In the genomic region with DNA sequence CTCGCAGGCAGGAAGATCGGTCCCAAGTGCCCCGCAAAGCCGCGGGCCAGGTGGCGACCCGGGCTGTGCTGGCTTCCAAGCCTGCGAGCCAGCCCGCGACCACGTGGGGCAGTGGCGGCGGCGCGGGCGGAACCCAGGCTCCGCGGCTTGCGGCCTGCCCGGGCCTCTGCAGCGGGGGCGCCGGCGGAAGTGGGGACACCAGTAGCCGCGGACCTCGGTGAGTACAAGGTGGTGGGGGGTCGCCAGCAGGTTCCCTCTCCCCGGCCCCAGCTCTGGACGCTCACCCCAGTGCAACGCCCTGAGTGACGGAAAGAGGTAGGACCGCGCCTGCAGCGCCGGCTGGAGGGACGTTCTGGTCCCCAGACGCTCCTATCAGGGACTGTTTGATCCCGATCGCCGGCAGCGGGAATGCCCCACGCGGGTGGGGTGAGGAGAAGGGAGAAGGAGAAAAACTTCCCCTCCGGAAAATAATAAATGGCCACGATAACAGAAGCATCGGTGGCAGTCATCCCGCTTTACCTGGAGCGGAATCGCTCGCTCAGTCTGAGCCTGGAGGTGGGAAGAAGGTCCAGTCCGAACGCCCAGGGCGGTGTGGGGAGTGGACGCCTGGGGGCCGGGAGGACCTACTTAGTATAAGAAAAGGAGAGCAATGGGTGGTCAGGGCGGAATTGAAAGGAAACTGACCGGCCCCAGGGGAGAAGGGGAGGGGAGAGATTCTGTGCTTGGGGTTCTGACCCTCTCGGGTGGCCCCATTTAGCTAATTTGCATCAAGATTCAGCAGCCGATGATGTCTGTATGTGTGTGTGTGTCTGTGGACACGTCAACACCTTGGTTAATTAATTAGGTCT, we compare ENCODE assay signal across 8 cellular contexts. TPM values are rescaled to one million over a fixed set of nuclear protein-coding genes. Genes with fewer than 3 reads are reported as not detected.
DNase-seq lines count a peak whose midpoint lies in the region; ATAC-seq and TF ChIP-seq lines count a peak whose summit lies in the region.

Gene GEMIN7 (plus strand): TSS at position 198 of the 848 bp plus-strand sequence. CDS start 10,855 bp downstream, outside the sequence.

- in situ Hi-C loops in GM13977 (cut with MboI; ENCODE audit: low pct_unique_long_range_greater_than_20kb, low sequenced_read_pairs, unreplicated experiment): no loop called here

- peak; percentile 84 for DNase-seq in GM13977 (ENCODE audit: low spot score)
- DNase-seq in RKO (ENCODE audit: low spot score): peak; percentile 86
- DNase-seq in activated T-helper 1 cell treated with anti-CD3 and anti-CD28 coated beads, Interleukin-2, amount 50 U/mL, for 16 hours (ENCODE audit: low read depth in 1 of 2, low spot score in 1 of 2): peak; percentile 51 to 75
- peak; percentile 53 for DNase-seq in fibroblast of peridontal ligament (ENCODE audit: extremely low read depth)
- DNase-seq in natural killer cell treated with Interleukin-12 subunit alpha and Interleukin-12 subunit beta and Interleukin-15 and Interleukin-18, amount 100 ng/mL, for 72 hours (ENCODE audit: low spot score): peak; percentile 86
- peak; percentile 77 for DNase-seq in stimulated activated naive CD4-positive, alpha-beta T cell treated with Interleukin-2 at 50 U/mL for 16 hours (lab: John Stamatoyannopoulos, UW)

- peaks cover 33 to 42% of the 10 kb centered on the region in 2 donors for H3K4me1 Mint-ChIP-seq in natural killer cell treated with Interleukin-12 subunit alpha and Interleukin-12 subunit beta and Interleukin-15 and Interleukin-18, amount 100 ng/mL, for 72 hours (ENCODE audit: low read depth in 2 of 2)

- TF ChIP-seq CTCF in GM13977 (IDR thresholded peaks at IDR 0.05; ENCODE audit: extremely low read depth, insufficient read depth, missing control alignments): peak; percentile 4

- peak within 1 kb of the TSS; percentile 100 for H3K4me3 Mint-ChIP-seq in natural killer cell treated with Interleukin-12 subunit alpha and Interleukin-12 subunit beta and Interleukin-15 and Interleukin-18, amount 100 ng/mL, for 72 hours

- H3K36me3 Mint-ChIP-seq in natural killer cell treated with Interleukin-12 subunit alpha and Interleukin-12 subunit beta and Interleukin-15 and Interleukin-18, amount 100 ng/mL, for 72 hours: peaks cover 11% of the 10 kb centered on the region

- TF ChIP-seq EP300 in Ishikawa (IDR thresholded peaks at IDR 0.05; ENCODE audit: borderline replicate concordance): no peak

- no peaks in the 10 kb centered on the region for H3K9me3 Mint-ChIP-seq in natural killer cell treated with Interleukin-12 subunit alpha and Interleukin-12 subunit beta and Interleukin-15 and Interleukin-18, amount 100 ng/mL, for 72 hours

- no peak for TF ChIP-seq RAD21 in Ishikawa (IDR thresholded peaks at IDR 0.05; ENCODE audit: low read depth)

- no peaks in the 10 kb centered on the region for H3K27me3 Mint-ChIP-seq in natural killer cell treated with Interleukin-12 subunit alpha and Interleukin-12 subunit beta and Interleukin-15 and Interleukin-18, amount 100 ng/mL, for 72 hours

- peak within 1 kb of the TSS; percentile 98 to 99 for H3K27ac Mint-ChIP-seq in natural killer cell treated with Interleukin-12 subunit alpha and Interleukin-12 subunit beta and Interleukin-15 and Interleukin-18, amount 100 ng/mL, for 72 hours

- ATAC-seq in natural killer cell treated with Interleukin-12 subunit alpha and Interleukin-12 subunit beta and Interleukin-15 and Interleukin-18, amount 100 ng/mL, for 72 hours: peak; percentile 83 to 84
- no peak for ATAC-seq in HG03460 (IDR thresholded peaks at IDR 0.05; ENCODE audit: unreplicated experiment)

TF ChIP-seq in Ishikawa, 13 proteins besides CTCF, POLR2A, EP300 and RAD21:
- TF ChIP-seq, protein P1, sequence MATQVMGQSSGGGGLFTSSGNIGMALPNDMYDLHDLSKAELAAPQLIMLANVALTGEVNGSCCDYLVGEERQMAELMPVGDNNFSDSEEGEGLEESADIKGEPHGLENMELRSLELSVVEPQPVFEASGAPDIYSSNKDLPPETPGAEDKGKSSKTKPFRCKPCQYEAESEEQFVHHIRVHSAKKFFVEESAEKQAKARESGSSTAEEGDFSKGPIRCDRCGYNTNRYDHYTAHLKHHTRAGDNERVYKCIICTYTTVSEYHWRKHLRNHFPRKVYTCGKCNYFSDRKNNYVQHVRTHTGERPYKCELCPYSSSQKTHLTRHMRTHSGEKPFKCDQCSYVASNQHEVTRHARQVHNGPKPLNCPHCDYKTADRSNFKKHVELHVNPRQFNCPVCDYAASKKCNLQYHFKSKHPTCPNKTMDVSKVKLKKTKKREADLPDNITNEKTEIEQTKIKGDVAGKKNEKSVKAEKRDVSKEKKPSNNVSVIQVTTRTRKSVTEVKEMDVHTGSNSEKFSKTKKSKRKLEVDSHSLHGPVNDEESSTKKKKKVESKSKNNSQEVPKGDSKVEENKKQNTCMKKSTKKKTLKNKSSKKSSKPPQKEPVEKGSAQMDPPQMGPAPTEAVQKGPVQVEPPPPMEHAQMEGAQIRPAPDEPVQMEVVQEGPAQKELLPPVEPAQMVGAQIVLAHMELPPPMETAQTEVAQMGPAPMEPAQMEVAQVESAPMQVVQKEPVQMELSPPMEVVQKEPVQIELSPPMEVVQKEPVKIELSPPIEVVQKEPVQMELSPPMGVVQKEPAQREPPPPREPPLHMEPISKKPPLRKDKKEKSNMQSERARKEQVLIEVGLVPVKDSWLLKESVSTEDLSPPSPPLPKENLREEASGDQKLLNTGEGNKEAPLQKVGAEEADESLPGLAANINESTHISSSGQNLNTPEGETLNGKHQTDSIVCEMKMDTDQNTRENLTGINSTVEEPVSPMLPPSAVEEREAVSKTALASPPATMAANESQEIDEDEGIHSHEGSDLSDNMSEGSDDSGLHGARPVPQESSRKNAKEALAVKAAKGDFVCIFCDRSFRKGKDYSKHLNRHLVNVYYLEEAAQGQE (IDR thresholded peaks at IDR 0.05; ENCODE audit: low read depth): no peak
- TF ChIP-seq EGR1 (IDR thresholded peaks at IDR 0.05): no peak
- TF ChIP-seq, protein P2, sequence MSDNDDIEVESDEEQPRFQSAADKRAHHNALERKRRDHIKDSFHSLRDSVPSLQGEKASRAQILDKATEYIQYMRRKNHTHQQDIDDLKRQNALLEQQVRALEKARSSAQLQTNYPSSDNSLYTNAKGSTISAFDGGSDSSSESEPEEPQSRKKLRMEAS (IDR thresholded peaks at IDR 0.05): peak; percentile 98
- peak; percentile 25; the same call in 1 of the 2 replicates for TF ChIP-seq TEAD4 (IDR thresholded peaks at IDR 0.05)
- TF ChIP-seq TCF12 (IDR thresholded peaks at IDR 0.05; ENCODE audit: low read depth): peak; percentile 70; the same call in 1 of the 2 replicates
- peak; percentile 96 for TF ChIP-seq TAF1 (IDR thresholded peaks at IDR 0.05; ENCODE audit: low read depth)
- no peak for TF ChIP-seq CEBPB (IDR thresholded peaks at IDR 0.05)
- TF ChIP-seq CREB1 (IDR thresholded peaks at IDR 0.05; ENCODE audit: low read depth): no peak
- peak; percentile 41; the same call in 1 of the 2 replicates for TF ChIP-seq NFIC (IDR thresholded peaks at IDR 0.05)
- no peak for TF ChIP-seq FOXM1 (IDR thresholded peaks at IDR 0.05; ENCODE audit: borderline replicate concordance, low read depth)
- peak; percentile 74 for TF ChIP-seq YY1 (IDR thresholded peaks at IDR 0.05; ENCODE audit: low read depth)
- peak; percentile 73; the same call in 1 of the 2 replicates for TF ChIP-seq ZBTB7A (IDR thresholded peaks at IDR 0.05; ENCODE audit: low read depth)
- TF ChIP-seq, protein P3, sequence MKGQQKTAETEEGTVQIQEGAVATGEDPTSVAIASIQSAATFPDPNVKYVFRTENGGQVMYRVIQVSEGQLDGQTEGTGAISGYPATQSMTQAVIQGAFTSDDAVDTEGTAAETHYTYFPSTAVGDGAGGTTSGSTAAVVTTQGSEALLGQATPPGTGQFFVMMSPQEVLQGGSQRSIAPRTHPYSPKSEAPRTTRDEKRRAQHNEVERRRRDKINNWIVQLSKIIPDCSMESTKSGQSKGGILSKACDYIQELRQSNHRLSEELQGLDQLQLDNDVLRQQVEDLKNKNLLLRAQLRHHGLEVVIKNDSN (IDR thresholded peaks at IDR 0.05): peak; percentile 93

RNA-seq across cellular contexts. Expression of gene GEMIN7, which starts in this region (rescaled TPM):
- total RNA-seq in natural killer cell treated with Interleukin-12 subunit alpha and Interleukin-12 subunit beta and Interleukin-15 and Interleukin-18, amount 100 ng/mL, for 72 hours: 10 to 100 TPM; 59.0 TPM
